In genomic region chr4:41135761-41136160, GRCh38 we compare ENCODE assay signal across 17 cellular contexts.
DNase-seq lines count a peak whose midpoint lies in the region; ATAC-seq, FAIRE-seq and TF ChIP-seq lines count a peak whose summit lies in the region.
"Had no signal": no experiment of that assay in that cellular context is flagged by ENCODE, and none has a peak within 500 bp of the region (broad histone marks: within the 10 kb centered on the region; RNA-seq: fewer than 3 reads in every experiment).

No MANE protein-coding gene starts in this region.

- no peak overlapping the region for H3K18ac ChIP-seq in H1 (ENCODE audit: extremely low read depth, low read length)

- no peak overlapping the region for H4K5ac ChIP-seq in H1 (ENCODE audit: insufficient read length, low read depth, low read length)

- TF ChIP-seq EP300 in HepG2 (IDR thresholded peaks at IDR 0.05; ENCODE audit: low read depth in 2 of 2, low read length in 2 of 2) = no peak
- TF ChIP-seq EP300 in HepG2 (CRISPR knock-in tag; IDR thresholded peaks at IDR 0.05; ENCODE audit: borderline replicate concordance) = no peak
- TF ChIP-seq EP300 in H1 (IDR thresholded peaks at IDR 0.05; ENCODE audit: borderline replicate concordance in 1 of 2, low read depth in 2 of 2, low read length in 2 of 2) = no peak

- H3K4me3 ChIP-seq in liver (ENCODE audit: low read depth in 1 of 3, low read length in 3 of 3) (no peak overlapping the region), HepG2 (replicated peaks in 1 of 3; ENCODE audit: insufficient read depth in 1 of 3, low read depth in 2 of 3, low read length in 3 of 3) (no peak overlapping the region), H1 (ENCODE audit: extremely low read depth in 1 of 4, insufficient read depth in 2 of 4, low read depth in 3 of 4, low read length in 4 of 4) (no peak overlapping the region), mucosa of descending colon (no peak overlapping the region), body of pancreas (no peak overlapping the region), SJCRH30 (no peak overlapping the region), gastrocnemius medialis (no peak overlapping the region)
- H3K4me3 ChIP-seq: BLaER1 treated with 17β-estradiol and CSF1 and Interleukin-3, amounts not matched to agents 10 nM and 100 nM; heart left ventricle; ovary; right lobe of liver; upper lobe of right lung had no signal

- H2AFZ ChIP-seq in HepG2 (ENCODE audit: low read length) (no peak overlapping the region), H1 (ENCODE audit: low read length) (no peak overlapping the region)

- 78% methylated on average over 1 of the region's 1 CpG for WGBS in liver
- 92% methylated on average over 1 of the region's 1 CpG for WGBS in HepG2 (ENCODE audit: low lambda C conversion rate)
- WGBS in H1 (ENCODE audit: extremely low coverage in 1 of 2, insufficient coverage in 1 of 2, insufficient read length in 1 of 2, insufficient replicate concordance in 2 of 2, low coverage in 1 of 2, low lambda C conversion rate in 2 of 2, missing lambda C conversion rate in 1 of 2), 2 experiments = 81% methylated on average over 1 of the region's 1 CpG; no CpG with 5 or more reads in 1 of the 2 experiments
- 88 to 90% methylated on average over 1 of the region's 1 CpG for WGBS in body of pancreas, 2 donors

- intact Hi-C loops in HepG2 (cut with micrococcal nuclease; ENCODE audit: unreplicated experiment) (no loop called here), mucosa of descending colon (cut with DNase I, micrococcal nuclease) (no loop called here), body of pancreas (cut with DNase I) (no loop called here), gastrocnemius medialis (cut with DNase I; ENCODE audit: low total_unique reads) (no loop called here)

- TF ChIP-seq RAD21 in liver (IDR thresholded peaks at IDR 0.05) = no peak
- TF ChIP-seq RAD21 in HepG2 (CRISPR knock-in tag; IDR thresholded peaks at IDR 0.05) = no peak
- no peak for TF ChIP-seq RAD21 in H1 (IDR thresholded peaks at IDR 0.05 in 1 of 2, conservative IDR thresholded peaks at IDR 0.05 in 1 of 2; ENCODE audit: low read depth in 2 of 2, low read length in 2 of 2)

- CTCF ChIA-PET in HepG2 (lab: Yijun Ruan, JAX; ENCODE audit: low intra/inter-chr PET ratio, low total read pairs) (no interaction called here), H1 (lab: Charles Lee; ENCODE audit: partially characterized antibody) (interaction anchor here (1.0 to 2.3 kb wide), 4 partner anchors 11 to 131 kb away, joined by 3 to 8 read pairs (median 6); partner anchors contain the start of gene APBB2)

- H3K23ac ChIP-seq in H1 (ENCODE audit: insufficient read length) = no peak overlapping the region

- H3K56ac ChIP-seq in H1 (replicated peaks; ENCODE audit: insufficient read length, low read depth, low read length) = no peak overlapping the region

- no peak for TF ChIP-seq POLR2A in HepG2 (IDR thresholded peaks at IDR 0.05; ENCODE audit: insufficient read depth in 1 of 2, low read depth in 2 of 2, low read length in 2 of 2)
- no peak for TF ChIP-seq POLR2A in H1 (IDR thresholded peaks at IDR 0.05; ENCODE audit: control extremely low read depth in 1 of 2, low read depth in 2 of 2, low read length in 2 of 2)
- no peak for TF ChIP-seq POLR2A in body of pancreas (IDR thresholded peaks at IDR 0.05)
- no peak for TF ChIP-seq POLR2A in gastrocnemius medialis (IDR thresholded peaks at IDR 0.05)

- no peak overlapping the region for H4K91ac ChIP-seq in H1 (replicated peaks; ENCODE audit: insufficient read length, low read length)

- no peak overlapping the region for H2AK5ac ChIP-seq in H1 (ENCODE audit: low read depth, low read length)

- no peak overlapping the region for H4K8ac ChIP-seq in H1 (ENCODE audit: extremely low read depth, insufficient read depth, low read length)

- H3K4ac ChIP-seq in H1 (replicated peaks; ENCODE audit: insufficient read length, low read depth, low read length) = peak overlapping the region; percentile 50

- no peak overlapping the region for H3K4me2 ChIP-seq in HepG2 (ENCODE audit: low read depth, low read length)
- no peak overlapping the region for H3K4me2 ChIP-seq in H1 (ENCODE audit: insufficient read depth in 1 of 2, low read depth in 2 of 2, low read length in 2 of 2)
- H3K4me2 ChIP-seq: BLaER1 treated with 17β-estradiol and CSF1 and Interleukin-3, amounts not matched to agents 10 nM and 100 nM had no signal

- no peak for TF ChIP-seq CTCF in liver (IDR thresholded peaks at IDR 0.05; ENCODE audit: low read depth, low read length, missing input control)
- TF ChIP-seq CTCF in HepG2 (CRISPR knock-in tag; IDR thresholded peaks at IDR 0.05) = no peak
- TF ChIP-seq CTCF in H1 (IDR thresholded peaks at IDR 0.05; ENCODE audit: control extremely low read depth in 1 of 3, insufficient read depth in 1 of 3, low read depth in 1 of 3, low read length in 3 of 3) = no peak
- no peak for TF ChIP-seq CTCF in mucosa of descending colon (IDR thresholded peaks at IDR 0.05)
- TF ChIP-seq CTCF in body of pancreas (IDR thresholded peaks at IDR 0.05) = no peak
- TF ChIP-seq CTCF in gastrocnemius medialis (IDR thresholded peaks at IDR 0.05 in 4 of 5, conservative IDR thresholded peaks at IDR 0.05 in 1 of 5) = no peak

- no peaks in the 10 kb centered on the region for H3K27me3 ChIP-seq in liver (ENCODE audit: control insufficient read depth in 4 of 4, insufficient read depth in 4 of 4, low read length in 3 of 4)
- H3K27me3 ChIP-seq in HepG2 (ENCODE audit: control insufficient read depth in 1 of 2, insufficient read depth in 2 of 2, low read length in 2 of 2) = no peaks in the 10 kb centered on the region
- H3K27me3 ChIP-seq in H1 (replicated peaks in 1 of 4; ENCODE audit: control insufficient read depth in 3 of 4, extremely low read depth in 1 of 4, insufficient read depth in 3 of 4, low read length in 3 of 4) = no peaks in the 10 kb centered on the region
- H3K27me3 ChIP-seq in body of pancreas = no peaks in the 10 kb centered on the region
- H3K27me3 ChIP-seq in SJCRH30 = no peaks in the 10 kb centered on the region
- H3K27me3 ChIP-seq in gastrocnemius medialis = no peaks in the 10 kb centered on the region
- H3K27me3 ChIP-seq: BLaER1 treated with 17β-estradiol and CSF1 and Interleukin-3, amounts not matched to agents 10 nM and 100 nM; heart left ventricle; ovary; right lobe of liver; upper lobe of right lung had no signal

- H3K23me2 ChIP-seq in H1 (ENCODE audit: low read depth, low read length) = no peaks in the 10 kb centered on the region

- H3K36me3 ChIP-seq in liver (ENCODE audit: control insufficient read depth in 4 of 4, insufficient read depth in 3 of 4, low read depth in 1 of 4, low read length in 3 of 4) = no peaks in the 10 kb centered on the region
- no peaks in the 10 kb centered on the region for H3K36me3 ChIP-seq in HepG2 (replicated peaks in 1 of 2; ENCODE audit: control insufficient read depth in 1 of 2, insufficient read depth in 2 of 2, low read length in 2 of 2)
- no peaks in the 10 kb centered on the region for H3K36me3 ChIP-seq in H1 (ENCODE audit: control insufficient read depth in 2 of 4, insufficient read depth in 4 of 4, low read length in 3 of 4)
- no peaks in the 10 kb centered on the region for H3K36me3 ChIP-seq in mucosa of descending colon (ENCODE audit: low read depth)
- H3K36me3 ChIP-seq in body of pancreas (replicated peaks in 1 of 2; ENCODE audit: insufficient read depth in 1 of 2, low read depth in 2 of 2) = no peaks in the 10 kb centered on the region
- H3K36me3 ChIP-seq in SJCRH30 = peaks cover 25% of the 10 kb centered on the region
- H3K36me3 ChIP-seq in gastrocnemius medialis = no peaks in the 10 kb centered on the region
- H3K36me3 ChIP-seq: heart left ventricle, ovary, right lobe of liver, upper lobe of right lung had no signal

- no peaks in the 10 kb centered on the region; the same call in 1 of the 2 replicates for H3K79me1 ChIP-seq in H1 (ENCODE audit: low read depth, low read length)

- POLR2A ChIA-PET in HepG2 (lab: Yijun Ruan, JAX) (no interaction called here), H1 (lab: Charles Lee; ENCODE audit: partially characterized antibody) (interaction anchor here (0.5 to 5.3 kb wide), 5 partner anchors 9 to 277 kb away, joined by 3 to 23 read pairs (median 3); no protein-coding TSS in a partner anchor)

- H3K79me2 ChIP-seq in HepG2 (ENCODE audit: insufficient read depth, low read length) (peaks cover 2% of the 10 kb centered on the region), H1 (ENCODE audit: control insufficient read depth in 1 of 2, insufficient read depth in 2 of 2, low read length in 2 of 2) (peaks cover 3 to 28% of the 10 kb centered on the region in 2 experiments; a peak in 2 of 4 replicates)

- no peak overlapping the region for H3K14ac ChIP-seq in H1 (ENCODE audit: insufficient read length)

- DNase-seq in HepG2 (ENCODE audit: low spot score) (no peak), H1 (ENCODE audit: low read depth in 1 of 2, low spot score in 2 of 2) (no peak), mucosa of descending colon (no peak), body of pancreas (no peak), SJCRH30 (no peak), gastrocnemius medialis (no peak), SW480 (ENCODE audit: low spot score) (no peak)
- DNase-seq: activated naive CD8-positive, alpha-beta T cell treated with anti-CD3 and anti-CD28 coated beads, Interleukin-2, amount 10 ng/mL, durations not matched to agents 7 days and 5 days; heart left ventricle; immature natural killer cell; NCI-H1930; ovary; right lobe of liver; stimulated activated naive B cell treated with anti-CD40 and anti-IgM and Interleukin-4, amounts not matched to agents 10 μg/mL and 1 μg/mL and 100 μg/mL, for 72 hours; upper lobe of right lung had no signal

- H3K27ac ChIP-seq in liver (ENCODE audit: low read depth in 1 of 2, low read length in 2 of 2) (peak overlapping the region; percentile 13 to 19), HepG2 (ENCODE audit: extremely low read length, insufficient read depth, low read length) (no peak overlapping the region), H1 (ENCODE audit: low read depth, low read length) (no peak overlapping the region), body of pancreas (no peak overlapping the region), SJCRH30 (no peak overlapping the region), gastrocnemius medialis (peak overlapping the region in 2 of 4 donors; percentile 5 to 42)
- H3K27ac ChIP-seq: BLaER1 treated with 17β-estradiol and CSF1 and Interleukin-3, amounts not matched to agents 10 nM and 100 nM; heart left ventricle; ovary; right lobe of liver; upper lobe of right lung had no signal

- FAIRE-seq in HepG2 (lab: Jason Lieb, UNC) (no peak), H1 (lab: Jason Lieb, UNC) (no peak)

- no peak overlapping the region for H2BK20ac ChIP-seq in H1 (ENCODE audit: low read length)

- H2BK15ac ChIP-seq in H1 (ENCODE audit: low read length) = no peak overlapping the region

- in situ Hi-C loops in HepG2 (cut with HindIII; ENCODE audit: extremely low pct_ligation_motif_present, low pct_unique_long_range_greater_than_20kb) (no loop called here), gastrocnemius medialis (cut with MboI; ENCODE audit: low sequenced_read_pairs in 4 of 4) (no loop called here)

- ATAC-seq in HepG2 (no peak), mucosa of descending colon (peak; percentile 72), body of pancreas (no peak), gastrocnemius medialis (no peak)
- ATAC-seq: heart left ventricle; stimulated activated naive B cell treated with anti-CD40 and anti-IgM and Interleukin-4, amounts not matched to agents 10 μg/mL and 1 μg/mL and 100 μg/mL, for 72 hours; upper lobe of right lung had no signal

- H4K20me1 ChIP-seq in HepG2 (ENCODE audit: insufficient read depth, low read length) (no peaks in the 10 kb centered on the region), H1 (replicated peaks in 1 of 2; ENCODE audit: control insufficient read depth in 1 of 2, insufficient read depth in 2 of 2, low read length in 2 of 2) (no peaks in the 10 kb centered on the region)

- H3K9ac ChIP-seq in liver (ENCODE audit: low read depth in 1 of 2, low read length in 2 of 2) (no peak overlapping the region), HepG2 (ENCODE audit: insufficient read depth, low read depth, low read length) (no peak overlapping the region), H1 (replicated peaks in 1 of 4; ENCODE audit: extremely low read depth in 1 of 4, low read depth in 3 of 4, low read length in 3 of 4) (no peak overlapping the region)
- H3K9ac ChIP-seq: BLaER1 treated with 17β-estradiol and CSF1 and Interleukin-3, amounts not matched to agents 10 nM and 100 nM had no signal

- H2BK5ac ChIP-seq in H1 (ENCODE audit: low read depth, low read length) = no peak overlapping the region

- H3K4me1 ChIP-seq in liver (ENCODE audit: control insufficient read depth in 4 of 4, insufficient read depth in 4 of 4, low read length in 3 of 4) = peaks cover 3 to 32% (median 15%) of the 10 kb centered on the region in 4 donors
- H3K4me1 ChIP-seq in HepG2 (ENCODE audit: insufficient read depth, low read length) = peaks cover 52% of the 10 kb centered on the region
- peaks cover 9 to 18% (median 15%) of the 10 kb centered on the region in 4 experiments for H3K4me1 ChIP-seq in H1 (replicated peaks in 1 of 4; ENCODE audit: control insufficient read depth in 3 of 4, insufficient read depth in 4 of 4, low read length in 3 of 4)
- H3K4me1 ChIP-seq in mucosa of descending colon (ENCODE audit: low read depth) = peaks cover 14% of the 10 kb centered on the region
- peaks cover 45% of the 10 kb centered on the region for H3K4me1 ChIP-seq in body of pancreas
- peaks cover 46% of the 10 kb centered on the region for H3K4me1 ChIP-seq in SJCRH30
- peaks cover 36 to 37% of the 10 kb centered on the region in 2 donors for H3K4me1 ChIP-seq in gastrocnemius medialis

- no TSS peak for BruUV-seq in HepG2 (replicated peaks; lab: Mats Ljungman, UMichigan)

- H2BK12ac ChIP-seq in H1 (ENCODE audit: low read depth, low read length) = 0 out of 2 replicates have a peak overlapping the region, but pooled peaks have one; percentile 3

- H3K9me3 ChIP-seq in liver (ENCODE audit: control insufficient read depth in 4 of 4, low read length in 3 of 4) (no peaks in the 10 kb centered on the region), HepG2 (ENCODE audit: low read length) (no peaks in the 10 kb centered on the region), H1 (ENCODE audit: insufficient read depth in 2 of 2, low read depth in 1 of 2, low read length in 1 of 2) (no peaks in the 10 kb centered on the region), mucosa of descending colon (no peaks in the 10 kb centered on the region), body of pancreas (no peaks in the 10 kb centered on the region), SJCRH30 (replicated peaks) (0 out of 2 replicates have a peak, but pooled peaks cover 3% of the 10 kb centered on the region), gastrocnemius medialis (no peaks in the 10 kb centered on the region)
- H3K9me3 ChIP-seq: ovary, right lobe of liver, upper lobe of right lung had no signal

- peak overlapping the region; percentile 69 for H2BK120ac ChIP-seq in H1 (replicated peaks; ENCODE audit: low read depth, low read length)

Comparison
In these comparisons a context has a peak if more than half of its experiments do, and no peak if none do; other contexts are left out.
1. H3K27ac ChIP-seq: peak in liver (2 of 2); none in HepG2 (single experiment), H1 (single experiment), body of pancreas (0 of 4) and SJCRH30 (single experiment).